Comparison of ENCODE assay signal across 8 cellular contexts in the genomic region with DNA sequence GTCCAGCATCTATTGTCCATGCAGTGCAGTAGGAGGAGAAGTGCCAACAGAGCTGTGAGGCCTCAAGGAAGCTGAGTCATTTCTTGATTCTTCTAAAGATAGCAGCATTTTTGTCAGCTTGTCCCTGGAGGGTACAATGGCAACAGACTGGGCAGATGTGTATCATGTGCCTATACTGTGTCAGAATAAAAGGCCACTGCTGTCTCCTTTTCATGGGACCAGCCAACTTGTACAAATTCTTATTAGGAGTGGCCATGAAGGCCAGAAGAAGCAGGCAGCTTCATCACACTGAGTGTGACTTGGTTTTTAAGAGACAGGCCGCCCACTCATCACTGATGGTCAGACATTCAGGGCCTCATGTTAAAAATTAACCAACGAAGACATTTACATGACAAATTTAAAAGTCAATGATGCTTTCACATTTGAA.
DNase-seq lines count a peak whose midpoint lies in the region; ATAC-seq and TF ChIP-seq lines count a peak whose summit lies in the region.

No MANE protein-coding gene starts in this region.

- H3K79me2 ChIP-seq in HCT116 (ENCODE audit: insufficient read depth, low read length): no peaks in the 10 kb centered on the region

- intact Hi-C loops in HCT116 (cut with micrococcal nuclease): no loop called here
- intact Hi-C loops in colonic mucosa (cut with DNase I): no loop called here

- BruUV-seq in HCT116 (replicated peaks; lab: Mats Ljungman, UMichigan): no TSS peak

- no peaks in the 10 kb centered on the region for H4K20me1 ChIP-seq in HCT116 (ENCODE audit: insufficient read depth)

- H3K4me2 ChIP-seq in HCT116 (ENCODE audit: low read length): peak overlapping the region; percentile 68

- no peak for TF ChIP-seq CTCF in HCT116 (IDR thresholded peaks at IDR 0.05 in 2 of 3, conservative IDR thresholded peaks at IDR 0.05 in 1 of 3; ENCODE audit: borderline replicate concordance in 1 of 3, insufficient read depth in 1 of 3, low read depth in 2 of 3, low read length in 2 of 3)
- no peak for TF ChIP-seq CTCF in colonic mucosa (IDR thresholded peaks at IDR 0.05)

- POLR2A ChIA-PET in HCT116 (lab: Charles Lee): interaction anchor here (0.9 kb wide), 1 partner anchor 10 kb away, joined by 3 read pairs; no protein-coding TSS in a partner anchor

- ATAC-seq in GM18519 (IDR thresholded peaks at IDR 0.05; ENCODE audit: low FRiP score, unreplicated experiment): peak; percentile 89
- ATAC-seq in HCT116: peak; percentile 75

- no peaks in the 10 kb centered on the region for H3K36me3 ChIP-seq in HCT116 (ENCODE audit: control insufficient read depth in 1 of 2, insufficient read depth in 2 of 2, low read length in 2 of 2)
- no peaks in the 10 kb centered on the region for H3K36me3 ChIP-seq in colonic mucosa

- DNase-seq in HCT116 (ENCODE audit: low read depth, low spot score): peak; percentile 15
- peak; percentile 33 for DNase-seq in HT-29 (ENCODE audit: low spot score)
- peak; percentile 11 for DNase-seq in glomerular visceral epithelial cell (ENCODE audit: extremely low spot score)
- no peak for DNase-seq in colonic mucosa
- no peak for DNase-seq in SW480 (ENCODE audit: low spot score)
- no peak for DNase-seq in stimulated activated CD4-positive, alpha-beta T cell treated with anti-CD3 and anti-CD28 coated beads, Interleukin-4, amount 100 ng/mL, for 24 hours
- DNase-seq in DMS53 treated with DMSO at 0.1 percent for 48 hours (lab: John Stamatoyannopoulos, UW; ENCODE audit: unreplicated experiment): no peak

- no peaks in the 10 kb centered on the region for H3K9me3 ChIP-seq in HCT116 (ENCODE audit: control insufficient read depth in 1 of 2, insufficient read depth in 1 of 2, low read depth in 1 of 2, low read length in 2 of 2)
- H3K9me3 ChIP-seq in colonic mucosa: no peaks in the 10 kb centered on the region

- H3K9ac ChIP-seq in HCT116 (ENCODE audit: low read length): no peak overlapping the region
- H3K9ac ChIP-seq in colonic mucosa (ENCODE audit: low read depth in 2 of 2, low read length in 2 of 2): no peak overlapping the region

- no peak for TF ChIP-seq RAD21 in HCT116 (IDR thresholded peaks at IDR 0.05; ENCODE audit: low read depth)

- TF ChIP-seq POLR2A in HCT116 (IDR thresholded peaks at IDR 0.05; ENCODE audit: borderline replicate concordance, extremely low read depth, insufficient read depth, insufficient read length): no peak

- CTCF ChIA-PET in HCT116 (lab: Charles Lee): no interaction called here

- no peak overlapping the region for H3K27ac ChIP-seq in HCT116 (ENCODE audit: low read depth, low read length)
- no peak overlapping the region for H3K27ac ChIP-seq in colonic mucosa

- peaks cover 17 to 34% of the 10 kb centered on the region in 2 experiments for H3K4me1 ChIP-seq in HCT116 (ENCODE audit: control insufficient read depth in 1 of 2, insufficient read depth in 2 of 2, low read length in 2 of 2)
- H3K4me1 ChIP-seq in colonic mucosa: no peaks in the 10 kb centered on the region

- peak overlapping the region; percentile 99 for H2AFZ ChIP-seq in HCT116 (ENCODE audit: low read depth, low read length, poor library complexity, severe bottlenecking)

- H3K4me3 ChIP-seq in HCT116 (replicated peaks in 1 of 2; ENCODE audit: low read depth in 1 of 2, low read length in 2 of 2) (peak overlapping the region in 1 of 2 experiments; percentile 24; a peak in 2 of 4 replicates), colonic mucosa (no peak overlapping the region)

- H3K27me3 ChIP-seq in HCT116 (ENCODE audit: insufficient read depth, low read length) (no peaks in the 10 kb centered on the region), colonic mucosa (no peaks in the 10 kb centered on the region)

- H3K9me2 ChIP-seq in HCT116 (ENCODE audit: insufficient read depth): no peaks in the 10 kb centered on the region

- RAD21 ChIA-PET in HCT116 (lab: Charles Lee; ENCODE audit: low non-redundant PET in 1 of 2, low total read pairs in 2 of 2, uncharacterized antibody in 2 of 2, unreplicated experiment in 2 of 2): interaction anchor here in 1 of 2 experiments (0.6 kb wide), 1 partner anchor 71 kb away, joined by 3 read pairs; no protein-coding TSS in a partner anchor

TF ChIP-seq in HCT116, 20 proteins besides CTCF, POLR2A, EP300 and RAD21:
- TF ChIP-seq POLR2AphosphoS5 (IDR thresholded peaks at IDR 0.05; ENCODE audit: low read depth, low read length) (no peak), ZFX (IDR thresholded peaks at IDR 0.05) (no peak), JUND (IDR thresholded peaks at IDR 0.05) (peak; percentile 38), YY1 (IDR thresholded peaks at IDR 0.05; ENCODE audit: extremely low read depth, insufficient replicate concordance, low read depth, low read length) (no peak), CBX3 (IDR thresholded peaks at IDR 0.05; ENCODE audit: low read depth) (peak; percentile 50; the same call in 1 of the 2 replicates), EGR1 (IDR thresholded peaks at IDR 0.05; ENCODE audit: low read depth) (peak; percentile 60), MAX (IDR thresholded peaks at IDR 0.05) (peak; percentile 41), REST (IDR thresholded peaks at IDR 0.05; ENCODE audit: low read depth) (no peak), FOSL1 (IDR thresholded peaks at IDR 0.05; ENCODE audit: low read depth) (peak; percentile 60; the same call in 1 of the 2 replicates), CEBPB (IDR thresholded peaks at IDR 0.05; ENCODE audit: low read depth) (no peak), SP1 (IDR thresholded peaks at IDR 0.05; ENCODE audit: low read depth) (peak; percentile 52), TCF7L2 (IDR thresholded peaks at IDR 0.05; ENCODE audit: borderline replicate concordance, extremely low read depth, insufficient read depth, insufficient read length) (no peak)

Comparison
In these comparisons a context has a peak if more than half of its experiments do, and no peak if none do; other contexts are left out.
1. DNase-seq: peak in HCT116 (single experiment), HT-29 (single experiment) and glomerular visceral epithelial cell (single experiment); none in colonic mucosa (single experiment), SW480 (single experiment), stimulated activated CD4-positive, alpha-beta T cell treated with anti-CD3 and anti-CD28 coated beads, Interleukin-4, amount 100 ng/mL, for 24 hours (single experiment) and DMS53 treated with DMSO at 0.1 percent for 48 hours (single experiment).